12 cellular contexts compared by ENCODE assay signal in genomic region chr10:79162861-79163662, GRCh38.
DNase-seq lines count a peak whose midpoint lies in the region; ATAC-seq and TF ChIP-seq lines count a peak whose summit lies in the region.
"Had no signal": no experiment of that assay in that cellular context is flagged by ENCODE, and none has a peak within 500 bp of the region (broad histone marks: within the 10 kb centered on the region; RNA-seq: fewer than 3 reads in every experiment).

No MANE protein-coding gene starts in this region.

- no peak for TF ChIP-seq POLR2A in sigmoid colon (IDR thresholded peaks at IDR 0.05)

- DNase-seq in ELR (ENCODE audit: low read depth) (peak; percentile 77), SJSA1 (ENCODE audit: low read depth in 1 of 2, low spot score in 2 of 2) (peak; percentile 82 to 86), fibroblast of lung (ENCODE audit: low read depth in 2 of 2) (peak in 1 of 2 donors; percentile 66), sigmoid colon (no peak), BE2C (no peak), ecto neural progenitor cell (ENCODE audit: low spot score) (no peak), NCI-H2171 (lab: John Stamatoyannopoulos, UW) (no peak)
- DNase-seq: activated CD4-positive, alpha-beta T cell treated with anti-CD3 and anti-CD28 coated beads for 48 hours; hypothalamus; NCI-H748 treated with DMSO at 0.1 percent for 48 hours had no signal

- TF ChIP-seq EP300 in sigmoid colon (IDR thresholded peaks at IDR 0.05): no peak

- no peak overlapping the region for H3K4me2 ChIP-seq in fibroblast of lung (ENCODE audit: extremely low read depth, insufficient read depth, low read length)

- H3K27ac ChIP-seq in SJSA1 (peak overlapping the region; percentile 63), fibroblast of lung (ENCODE audit: insufficient read depth, low read length) (peak overlapping the region; percentile 18), sigmoid colon (peak overlapping the region; percentile 85 to 92 (median 88))
- H3K27ac ChIP-seq: skin epidermis had no signal

- H3K4me3 ChIP-seq in SJSA1 (no peak overlapping the region), fibroblast of lung (replicated peaks in 1 of 4; ENCODE audit: control extremely low read depth in 1 of 4, insufficient read depth in 1 of 4, low read depth in 3 of 4, low read length in 4 of 4) (no peak overlapping the region), sigmoid colon (no peak overlapping the region), BE2C (ENCODE audit: low read depth, low read length) (no peak overlapping the region)
- H3K4me3 ChIP-seq: skin epidermis had no signal

- no peak for TF ChIP-seq CTCF in fibroblast of lung (conservative IDR thresholded peaks at IDR 0.05 in 1 of 2, IDR thresholded peaks at IDR 0.05 in 1 of 2; ENCODE audit: low read depth in 1 of 2, low read length in 2 of 2)
- TF ChIP-seq CTCF in sigmoid colon (IDR thresholded peaks at IDR 0.05): no peak
- TF ChIP-seq CTCF in BE2C (IDR thresholded peaks at IDR 0.05; ENCODE audit: low read depth, low read length): no peak

- H3K4me1 ChIP-seq in SJSA1 (replicated peaks) (peaks cover 94% of the 10 kb centered on the region), fibroblast of lung (ENCODE audit: control insufficient read depth, extremely low read depth, insufficient read depth, low read length) (peaks cover 44% of the 10 kb centered on the region), sigmoid colon (peaks cover 0 to 93% (median 85%) of the 10 kb centered on the region in 4 donors), BE2C (peaks cover 54% of the 10 kb centered on the region)

- no peaks in the 10 kb centered on the region for H3K27me3 ChIP-seq in SJSA1 (replicated peaks)
- no peaks in the 10 kb centered on the region for H3K27me3 ChIP-seq in fibroblast of lung (ENCODE audit: control insufficient read depth, insufficient read depth, low read length)
- no peaks in the 10 kb centered on the region for H3K27me3 ChIP-seq in sigmoid colon
- H3K27me3 ChIP-seq in BE2C: no peaks in the 10 kb centered on the region

- no peaks in the 10 kb centered on the region for H4K20me1 ChIP-seq in fibroblast of lung (ENCODE audit: control insufficient read depth, extremely low read depth, insufficient read depth, low read length)

- WGBS in sigmoid colon, 2 donors: 76 to 77% methylated on average over 17 of the region's 17 CpGs

- no peak overlapping the region for H3K9ac ChIP-seq in fibroblast of lung (ENCODE audit: insufficient read depth, low read length)

- H3K9me3 ChIP-seq in SJSA1 (replicated peaks) (no peaks in the 10 kb centered on the region), fibroblast of lung (ENCODE audit: control insufficient read depth, insufficient read depth, low read depth, low read length) (no peaks in the 10 kb centered on the region), sigmoid colon (no peaks in the 10 kb centered on the region), BE2C (no peaks in the 10 kb centered on the region)

- no peak overlapping the region for H2AFZ ChIP-seq in fibroblast of lung (ENCODE audit: low read length)

- H3K36me3 ChIP-seq in SJSA1 (peaks cover 67% of the 10 kb centered on the region), fibroblast of lung (ENCODE audit: control insufficient read depth, insufficient read depth, low read length) (peaks cover 16% of the 10 kb centered on the region), sigmoid colon (peaks cover 0 to 20% (median 10%) of the 10 kb centered on the region in 4 donors), BE2C (peaks cover 39% of the 10 kb centered on the region)

- peaks cover 58% of the 10 kb centered on the region for H3K79me2 ChIP-seq in fibroblast of lung (ENCODE audit: control insufficient read depth, insufficient read depth, low read length)

- intact Hi-C loops in sigmoid colon (cut with DNase I): no loop called here

- no peak for ATAC-seq in HG03439 (IDR thresholded peaks at IDR 0.05; ENCODE audit: unreplicated experiment)

Comparison
In these comparisons a context has a peak if more than half of its experiments do, and no peak if none do; other contexts are left out.
1. DNase-seq: peak in ELR (single experiment) and SJSA1 (2 of 2); none in sigmoid colon (single experiment), BE2C (single experiment), ecto neural progenitor cell (single experiment) and NCI-H2171 (single experiment).
2. H3K27ac ChIP-seq: peak in every context shown above with its lines; median percentile 88 in sigmoid colon; 63 in SJSA1; 18 in fibroblast of lung.